8 cellular contexts compared by ENCODE assay signal in the genomic region with DNA sequence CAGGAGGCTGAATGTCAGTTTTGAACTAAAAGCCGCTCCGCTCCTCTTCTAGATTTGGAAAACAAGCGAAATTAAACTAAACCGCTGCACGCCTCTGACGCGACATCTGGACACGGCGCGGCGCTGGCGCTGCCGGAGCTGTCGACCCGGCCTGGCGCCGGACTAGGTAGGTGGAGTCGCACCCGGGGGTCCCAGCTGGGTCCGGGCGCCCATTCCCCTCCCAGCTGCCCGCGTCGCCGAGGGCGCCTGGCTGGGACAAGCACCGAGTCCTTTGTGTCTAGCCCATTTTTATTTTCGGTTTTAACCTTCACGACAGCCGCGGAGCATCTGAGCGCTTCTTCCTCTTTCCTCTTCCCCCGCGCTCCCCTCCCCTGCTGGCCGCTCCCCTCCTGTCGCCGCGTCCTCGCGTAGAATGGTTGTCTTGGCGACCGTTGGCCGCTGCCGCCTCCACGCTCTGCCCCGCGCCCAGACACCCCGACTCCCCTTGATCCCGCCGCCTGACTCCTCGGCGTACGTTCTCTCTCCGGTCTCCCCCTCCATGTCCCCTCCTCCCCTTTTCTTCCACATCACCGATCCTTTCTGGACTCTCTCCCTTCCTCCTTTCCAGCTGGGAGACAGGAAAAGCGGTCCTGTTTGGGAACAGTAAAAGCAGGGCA. TPM values are rescaled to one million over a fixed set of nuclear protein-coding genes. Genes with fewer than 3 reads are reported as not detected.
A peak's percentile ranks its signal among the peaks of the same experiment; 100 is the strongest.
DNase-seq lines count a peak whose midpoint lies in the region; ATAC-seq and TF ChIP-seq lines count a peak whose summit lies in the region.

No MANE protein-coding gene starts in this region.

- peak overlapping the region; percentile 97 for H3K27ac Mint-ChIP-seq in activated B cell treated with CpG ODN at 0.5 μM for 24 hours
- peak overlapping the region; percentile 97 for H3K27ac Mint-ChIP-seq in dendritic cell treated with granulocyte-macrophage colony-stimulating factor and Interleukin-4, amounts not matched to agents 40 ng/mL and 50 ng/mL, for 4 days

- H3K36me3 ChIP-seq in left lung, result no peaks in the 10 kb centered on the region

- H3K4me1 Mint-ChIP-seq in activated B cell treated with CpG ODN at 0.5 μM for 24 hours, result peaks cover 24% of the 10 kb centered on the region
- peaks cover 21% of the 10 kb centered on the region for H3K4me1 Mint-ChIP-seq in dendritic cell treated with granulocyte-macrophage colony-stimulating factor and Interleukin-4, amounts not matched to agents 40 ng/mL and 50 ng/mL, for 4 days (ENCODE audit: low read depth)

- H3K27ac ChIP-seq in left lung, result peak overlapping the region; percentile 85 to 94

- DNase-seq in NCI-H1436 (lab: John Stamatoyannopoulos, UW) (peak; percentile 84), NCI-H1436 treated with DMSO at 0.1 percent for 48 hours (lab: John Stamatoyannopoulos, UW) (no peak), NCI-H2081 (lab: John Stamatoyannopoulos, UW) (peak; percentile 78 to 83), activated B cell treated with CpG ODN at 0.5 μM for 24 hours (peak; percentile 82), left lung (peak; percentile 87 to 94)
- DNase-seq in stimulated activated CD4-positive, alpha-beta T cell treated with anti-CD3 and anti-CD28 coated beads, Interleukin-4, amount 100 ng/mL, for 48 hours (ENCODE audit: low read depth in 2 of 2), result peak; percentile 46 to 67

- H3K9me3 Mint-ChIP-seq in activated B cell treated with CpG ODN at 0.5 μM for 24 hours, result no peaks in the 10 kb centered on the region
- no peaks in the 10 kb centered on the region for H3K9me3 Mint-ChIP-seq in dendritic cell treated with granulocyte-macrophage colony-stimulating factor and Interleukin-4, amounts not matched to agents 40 ng/mL and 50 ng/mL, for 4 days

- H3K27me3 Mint-ChIP-seq in activated B cell treated with CpG ODN at 0.5 μM for 24 hours, result no peaks in the 10 kb centered on the region
- peaks cover 54% of the 10 kb centered on the region for H3K27me3 Mint-ChIP-seq in dendritic cell treated with granulocyte-macrophage colony-stimulating factor and Interleukin-4, amounts not matched to agents 40 ng/mL and 50 ng/mL, for 4 days

- peaks cover 4 to 17% of the 10 kb centered on the region in 2 donors for H3K4me1 ChIP-seq in left lung

- H3K36me3 Mint-ChIP-seq in activated B cell treated with CpG ODN at 0.5 μM for 24 hours (ENCODE audit: low read depth), result peaks cover 6% of the 10 kb centered on the region
- H3K36me3 Mint-ChIP-seq in dendritic cell treated with granulocyte-macrophage colony-stimulating factor and Interleukin-4, amounts not matched to agents 40 ng/mL and 50 ng/mL, for 4 days (ENCODE audit: low read depth), result peaks cover 13% of the 10 kb centered on the region

- no peaks in the 10 kb centered on the region for H3K9me3 ChIP-seq in left lung

- ATAC-seq in HG02870 (IDR thresholded peaks at IDR 0.05; ENCODE audit: unreplicated experiment), result peak; percentile 80
- peak; percentile 84 for ATAC-seq in activated B cell treated with CpG ODN at 0.5 μM for 24 hours (ENCODE audit: low read depth)
- peak; percentile 86 for ATAC-seq in left lung

- intact Hi-C loops in activated B cell treated with CpG ODN at 0.5 μM for 24 hours (cut with micrococcal nuclease), result loop anchor here (1.0 to 5.0 kb wide), 10 partner anchors 8 to 1373 kb away; partner anchors contain the start of genes KLHL9 and MLLT3
- intact Hi-C loops in dendritic cell treated with granulocyte-macrophage colony-stimulating factor and Interleukin-4, amounts not matched to agents 40 ng/mL and 50 ng/mL, for 4 days (cut with micrococcal nuclease), result loop anchor here (1.0 kb wide), 1 partner anchor 14 kb away; the partner anchor contains the start of gene CDKN2B
- intact Hi-C loops in left lung (cut with DNase I), result no loop called here

- POLR2A ChIA-PET in activated B cell treated with CpG ODN at 0.5 μM for 24 hours (lab: Charles Lee), result interaction anchor here (0.6 to 3.1 kb wide), 7 partner anchors 14 to 246 kb away, joined by 3 to 18 read pairs (median 5); partner anchors contain the start of genes CDKN2B and MTAP

- peaks cover 22 to 79% of the 10 kb centered on the region in 2 donors for H3K27me3 ChIP-seq in left lung

- no peak for TF ChIP-seq CTCF in activated B cell treated with CpG ODN at 0.5 μM for 24 hours (IDR thresholded peaks at IDR 0.05)
- no peak for TF ChIP-seq CTCF in left lung (IDR thresholded peaks at IDR 0.05)

- CTCF ChIA-PET in activated B cell treated with CpG ODN at 0.5 μM for 24 hours (lab: Charles Lee), result interaction anchor here (1.0 to 4.2 kb wide), 5 partner anchors 14 to 243 kb away, joined by 4 to 21 read pairs (median 10); partner anchors contain the start of gene CDKN2B

- H3K4me3 Mint-ChIP-seq in activated B cell treated with CpG ODN at 0.5 μM for 24 hours, result peak overlapping the region; percentile 98
- peak overlapping the region; percentile 94 for H3K4me3 Mint-ChIP-seq in dendritic cell treated with granulocyte-macrophage colony-stimulating factor and Interleukin-4, amounts not matched to agents 40 ng/mL and 50 ng/mL, for 4 days

- H3K4me3 ChIP-seq in left lung, result peak overlapping the region; percentile 90 to 97

RNA-seq across cellular contexts. Expression of gene CDKN2B-AS1, which starts 0.5 kb away (rescaled TPM):
- total RNA-seq in activated B cell treated with CpG ODN at 0.5 μM for 24 hours (1.3 and 1.4 TPM in 2 replicates), left lung (1 to 10 TPM in 1 of 2 donors, under 1 TPM in 1; 0.58 to 1.6 TPM)

RNA-seq across cellular contexts. Expression of gene CDKN2A, which starts 0.9 kb away (rescaled TPM):
- total RNA-seq in activated B cell treated with CpG ODN at 0.5 μM for 24 hours (6.7 and 8.5 TPM in 2 replicates), left lung (1 to 10 TPM; 1.2 to 1.6 TPM)

RNA-seq across cellular contexts. Expression of gene CDKN2B, which starts 14.0 kb away (rescaled TPM):
- total RNA-seq in activated B cell treated with CpG ODN at 0.5 μM for 24 hours, result 0.32 and 0.38 TPM in 2 replicates
- total RNA-seq in left lung, result 10 to 100 TPM; 17.0 to 75.6 TPM

Comparison
In these comparisons a context has a peak if more than half of its experiments do, and no peak if none do; other contexts are left out.
1. RNA of gene CDKN2B, which starts 14.0 kb away (total RNA-seq): 17.0 to 75.6 TPM in left lung; 0.32 to 0.38 TPM in activated B cell treated with CpG ODN at 0.5 μM for 24 hours; every median in the first group is over 10 times any median in the second.
2. intact Hi-C loops: an anchor here in activated B cell treated with CpG ODN at 0.5 μM for 24 hours (1.0 to 5.0 kb wide) and dendritic cell treated with granulocyte-macrophage colony-stimulating factor and Interleukin-4, amounts not matched to agents 40 ng/mL and 50 ng/mL, for 4 days (1.0 kb wide); none called in left lung.
3. Peak in every context shown above with its lines, with median percentiles within 50 percentile points of each other: ATAC-seq.